Comparison of ENCODE assay signal across 11 cellular contexts in the genomic region with DNA sequence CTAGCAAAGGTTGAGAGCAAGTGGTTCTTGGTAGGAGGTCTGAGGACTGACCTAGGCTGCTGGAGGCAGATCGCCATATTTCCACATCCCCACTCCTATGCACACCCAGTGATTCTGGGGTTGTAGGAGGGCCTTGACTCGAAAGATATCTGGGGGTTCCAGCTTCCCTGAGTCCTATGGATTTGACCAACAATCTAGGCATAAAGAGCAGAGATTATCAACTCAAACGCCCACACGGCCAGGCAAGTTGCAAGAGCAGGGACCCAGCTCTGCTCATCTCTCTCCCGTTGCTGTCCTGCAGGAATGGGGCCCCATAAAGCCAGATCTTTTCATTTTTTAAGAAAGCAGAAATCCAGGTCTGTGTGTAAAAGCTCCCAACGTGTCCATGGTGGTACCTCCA.
DNase-seq lines count a peak whose midpoint lies in the region; ATAC-seq and TF ChIP-seq lines count a peak whose summit lies in the region.
"Had no signal": no experiment of that assay in that cellular context is flagged by ENCODE, and none has a peak within 500 bp of the region (broad histone marks: within the 10 kb centered on the region; RNA-seq: fewer than 3 reads in every experiment).

No MANE protein-coding gene starts in this region.

- no peak overlapping the region for H4K91ac ChIP-seq in mesenchymal stem cell (ENCODE audit: low read length)

- H3K36me3 ChIP-seq in heart left ventricle (peaks cover 0 to 7% (median under 1%) of the 10 kb centered on the region in 9 donors), transverse colon (no peaks in the 10 kb centered on the region), mesenchymal stem cell (ENCODE audit: control insufficient read depth in 1 of 2, insufficient read depth in 2 of 2, low read depth in 1 of 2, low read length in 2 of 2) (peaks cover 2 to 21% of the 10 kb centered on the region in 2 experiments)
- H3K36me3 ChIP-seq: brain microvascular endothelial cell had no signal

- H3K18ac ChIP-seq in mesenchymal stem cell (ENCODE audit: low read depth in 1 of 2, low read length in 2 of 2): no peak overlapping the region

- no peaks in the 10 kb centered on the region for H3K27me3 ChIP-seq in heart left ventricle
- no peaks in the 10 kb centered on the region for H3K27me3 ChIP-seq in transverse colon
- H3K27me3 ChIP-seq in mesenchymal stem cell (ENCODE audit: control insufficient read depth in 1 of 2, insufficient read depth in 1 of 2, low read length in 2 of 2): no peaks in the 10 kb centered on the region
- H3K27me3 ChIP-seq: brain microvascular endothelial cell had no signal

- H3K4me1 ChIP-seq in heart left ventricle (peaks cover 0 to 43% (median 15%) of the 10 kb centered on the region in 12 donors), transverse colon (peaks cover 0 to 28% (median 9%) of the 10 kb centered on the region in 4 donors), mesenchymal stem cell (ENCODE audit: control insufficient read depth, insufficient read depth, low read depth, low read length) (peaks cover 17% of the 10 kb centered on the region)

- no peak overlapping the region for H4K8ac ChIP-seq in mesenchymal stem cell (ENCODE audit: low read length)

- H3K36me3 Mint-ChIP-seq in activated naive CD8-positive, alpha-beta T cell treated with anti-CD3 and anti-CD28 coated beads, Interleukin-2, amount 50 U/mL, for 24 hours (ENCODE audit: low read depth): peaks cover 10% of the 10 kb centered on the region
- no peaks in the 10 kb centered on the region for H3K36me3 Mint-ChIP-seq in nephron (ENCODE audit: low read depth)

- H3K27ac Mint-ChIP-seq in activated naive CD8-positive, alpha-beta T cell treated with anti-CD3 and anti-CD28 coated beads, Interleukin-2, amount 50 U/mL, for 24 hours: peak overlapping the region; percentile 83
- H3K27ac Mint-ChIP-seq in nephron: peak overlapping the region in 2 of 3 experiments; percentile 26 to 30

- peaks cover 55% of the 10 kb centered on the region for H3K4me1 Mint-ChIP-seq in activated naive CD8-positive, alpha-beta T cell treated with anti-CD3 and anti-CD28 coated beads, Interleukin-2, amount 50 U/mL, for 24 hours
- peaks cover 44% of the 10 kb centered on the region for H3K4me1 Mint-ChIP-seq in nephron

- no peak overlapping the region for H3K4ac ChIP-seq in mesenchymal stem cell (ENCODE audit: low read depth in 1 of 2, low read length in 2 of 2)

- DNase-seq in heart left ventricle (peak in 1 of 5 donors; percentile 14), cardiac septum (ENCODE audit: low spot score) (no peak), transverse colon (no peak), mesenchymal stem cell (no peak), activated T-cell treated with anti-CD3 and anti-CD28 coated beads for 4 hours (no peak)
- DNase-seq in activated naive CD8-positive, alpha-beta T cell treated with anti-CD3 and anti-CD28 coated beads, Interleukin-2, amount 50 U/mL, for 24 hours: no peak
- no peak for DNase-seq in stimulated activated naive CD8-positive, alpha-beta T cell treated with anti-CD3 and anti-CD28 coated beads, Interleukin-15, Interleukin-2, amounts not matched to agents 100 U/mL and 50 U/mL, for 24 hours
- DNase-seq: brain microvascular endothelial cell, COR-L47, NCI-H526 had no signal

- H3K27ac ChIP-seq in heart left ventricle (peak overlapping the region; percentile 60 to 98 (median 85)), transverse colon (peak overlapping the region; percentile 38 to 69 (median 48)), mesenchymal stem cell (ENCODE audit: low read length, poor library complexity, severe bottlenecking) (no peak overlapping the region)
- H3K27ac ChIP-seq: brain microvascular endothelial cell had no signal

- H3K4me3 ChIP-seq in heart left ventricle (no peak overlapping the region), transverse colon (no peak overlapping the region), mesenchymal stem cell (ENCODE audit: insufficient read depth in 1 of 2, low read depth in 1 of 2, low read length in 2 of 2) (no peak overlapping the region)

- intact Hi-C loops in heart left ventricle (cut with DNase I) (loop anchor here in 3 of 10 donors (10.0 kb wide), 3 partner anchors 57 to 93 kb away; partner anchors contain the start of gene SOCS1 (in 1 of the 3)), cardiac septum (cut with DNase I) (loop anchor here (2.0 to 5.0 kb wide), 3 partner anchors 23 to 81 kb away; no protein-coding TSS in a partner anchor), transverse colon (cut with DNase I; ENCODE audit: low total_unique reads) (no loop called here)

- peaks cover 0 to 6% (median 0%) of the 10 kb centered on the region in 12 donors for H3K9me3 ChIP-seq in heart left ventricle
- H3K9me3 ChIP-seq in transverse colon: no peaks in the 10 kb centered on the region
- peaks cover 5% of the 10 kb centered on the region for H3K9me3 ChIP-seq in mesenchymal stem cell (ENCODE audit: control insufficient read depth, low read length)

- H2BK15ac ChIP-seq in mesenchymal stem cell (ENCODE audit: low read depth, poor library complexity, severe bottlenecking): no peak overlapping the region

- 64 to 85% (median 80%) methylated on average over 6 of the region's 6 CpGs for WGBS in heart left ventricle, 4 donors
- WGBS in transverse colon (ENCODE audit: low coverage in 1 of 2), 2 donors: 80 to 90% methylated on average over 2 to 6 of the region's 6 CpGs
- WGBS in mesenchymal stem cell: 90% methylated on average over 5 of the region's 6 CpGs

- no peak overlapping the region for H2BK5ac ChIP-seq in mesenchymal stem cell (ENCODE audit: low read depth, low read length, poor library complexity, severe bottlenecking)

- no peak overlapping the region for H2BK120ac ChIP-seq in mesenchymal stem cell (ENCODE audit: low read depth, low read length)

- H2AK5ac ChIP-seq in mesenchymal stem cell (ENCODE audit: low read length, severe bottlenecking): no peak overlapping the region

- no peak overlapping the region for H3K14ac ChIP-seq in mesenchymal stem cell (ENCODE audit: low read length in 2 of 2)

- H2BK12ac ChIP-seq in mesenchymal stem cell (ENCODE audit: low read length in 2 of 2): no peak overlapping the region

- in situ Hi-C loops in transverse colon (cut with MboI; ENCODE audit: low pct_ligation_motif_present in 1 of 4, low pct_unique_long_range_greater_than_20kb in 1 of 4, low sequenced_read_pairs in 3 of 4): no loop called here

- peaks cover 8% of the 10 kb centered on the region for H3K79me1 ChIP-seq in mesenchymal stem cell (replicated peaks; ENCODE audit: low read length, poor library complexity, severe bottlenecking)

- H3K23ac ChIP-seq in mesenchymal stem cell (ENCODE audit: low read length in 2 of 2): peak overlapping the region in 1 of 2 experiments; percentile 48

- no peak for ATAC-seq in heart left ventricle
- ATAC-seq in activated naive CD8-positive, alpha-beta T cell treated with anti-CD3 and anti-CD28 coated beads, Interleukin-2, amount 50 U/mL, for 24 hours: no peak
- no peak for ATAC-seq in stimulated activated naive CD8-positive, alpha-beta T cell treated with anti-CD3 and anti-CD28 coated beads, Interleukin-15, Interleukin-2, amounts not matched to agents 100 U/mL and 50 U/mL, for 24 hours

- TF ChIP-seq EP300 in transverse colon (IDR thresholded peaks at IDR 0.05; ENCODE audit: low read depth): no peak

- no peak for TF ChIP-seq CTCF in heart left ventricle (IDR thresholded peaks at IDR 0.05)
- no peak for TF ChIP-seq CTCF in nephron (IDR thresholded peaks at IDR 0.05; ENCODE audit: unreplicated experiment in 3 of 3)
- no peak for TF ChIP-seq CTCF in transverse colon (IDR thresholded peaks at IDR 0.05)

- H2AFZ ChIP-seq in mesenchymal stem cell (ENCODE audit: low read depth, low read length): no peak overlapping the region

- no peaks in the 10 kb centered on the region for H3K9me3 Mint-ChIP-seq in activated naive CD8-positive, alpha-beta T cell treated with anti-CD3 and anti-CD28 coated beads, Interleukin-2, amount 50 U/mL, for 24 hours
- H3K9me3 Mint-ChIP-seq in nephron: no peaks in the 10 kb centered on the region

- TF ChIP-seq POLR2A in heart left ventricle (IDR thresholded peaks at IDR 0.05) (no peak), transverse colon (IDR thresholded peaks at IDR 0.05) (no peak)

- no peak overlapping the region for H3K4me2 ChIP-seq in mesenchymal stem cell (ENCODE audit: low read length, poor library complexity, severe bottlenecking)

- no peak overlapping the region for H3K4me3 Mint-ChIP-seq in activated naive CD8-positive, alpha-beta T cell treated with anti-CD3 and anti-CD28 coated beads, Interleukin-2, amount 50 U/mL, for 24 hours
- no peak overlapping the region for H3K4me3 Mint-ChIP-seq in nephron

- no peaks in the 10 kb centered on the region for H3K27me3 Mint-ChIP-seq in activated naive CD8-positive, alpha-beta T cell treated with anti-CD3 and anti-CD28 coated beads, Interleukin-2, amount 50 U/mL, for 24 hours
- H3K27me3 Mint-ChIP-seq in nephron (ENCODE audit: low read depth): peaks cover 7% of the 10 kb centered on the region

- no peak overlapping the region for H3K9ac ChIP-seq in mesenchymal stem cell (ENCODE audit: low read length)
